In the genomic region with DNA sequence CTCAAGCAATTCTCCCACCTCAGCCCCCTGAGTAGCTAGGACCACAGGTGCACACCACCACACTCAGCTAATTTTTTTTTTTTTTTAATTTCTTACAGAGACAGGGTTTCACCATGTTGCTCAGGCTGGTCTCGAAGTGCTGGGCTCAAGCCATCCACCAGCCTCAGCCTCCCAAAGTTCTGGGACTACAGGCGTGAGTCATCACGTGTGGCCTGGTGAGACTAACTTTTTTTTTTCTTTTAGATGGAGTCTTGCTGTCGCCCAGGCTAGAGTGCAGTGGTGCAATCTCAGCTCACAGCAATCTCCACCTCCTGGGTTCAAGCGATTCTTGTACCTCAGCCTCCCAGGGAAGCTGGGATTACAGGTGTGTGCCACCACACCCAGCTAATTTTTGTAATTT, we compare ENCODE assay signal across 1 cellular context.
A peak's percentile ranks its signal among the peaks of the same experiment; 100 is the strongest.
TF ChIP-seq lines count a peak whose summit lies in the region.

No MANE protein-coding gene starts in this region.

TF ChIP-seq in HepG2, 621 proteins besides CTCF, POLR2A, EP300 and RAD21 (continued from another document):
- 0 out of 2 replicates have a peak, but pooled peaks have one; percentile 40 for TF ChIP-seq FOSL2 (CRISPR knock-in tag; IDR thresholded peaks at IDR 0.05)
